Comparison of ENCODE assay signal across 22 cellular contexts in the genomic region with DNA sequence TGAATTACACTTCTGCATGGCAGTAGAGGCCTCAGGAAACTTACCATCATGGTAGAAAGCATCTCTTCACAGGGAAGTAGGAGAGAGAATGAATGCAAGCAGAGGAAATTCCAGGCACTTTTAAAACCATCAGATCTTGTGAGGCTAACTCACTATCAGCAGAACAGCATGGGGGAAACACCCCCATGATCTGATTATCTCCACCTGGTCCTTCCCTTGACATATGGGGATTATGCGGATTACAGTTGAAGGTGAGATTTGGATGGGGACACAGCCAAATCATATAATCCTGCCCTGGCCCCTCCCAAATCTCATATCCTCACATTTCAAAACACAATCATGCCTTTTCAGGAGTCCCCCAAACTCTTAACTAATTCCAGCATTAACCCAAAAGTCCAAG.
"Had no signal": no experiment of that assay in that cellular context is flagged by ENCODE, and none has a peak within 500 bp of the region (broad histone marks: within the 10 kb centered on the region; RNA-seq: fewer than 3 reads in every experiment).

No MANE protein-coding gene starts in this region.

- H3K4me1 ChIP-seq: left ventricle myocardium inferior, right atrium auricular region, right lobe of liver, stomach, testis, thyroid gland, transverse colon, upper lobe of left lung, vagina had no signal

- H3K4me3 ChIP-seq: left ventricle myocardium inferior, lung, mucosa of descending colon, ovary, right atrium auricular region, right lobe of liver, smooth muscle cell, stomach, testis, thyroid gland, transverse colon, upper lobe of left lung, vagina had no signal

- H3K4me3 Mint-ChIP-seq: naive thymus-derived CD4-positive, alpha-beta T cell; natural killer cell treated with Interleukin-12 subunit alpha and Interleukin-12 subunit beta and Interleukin-15 and Interleukin-18, amount 100 ng/mL, for 72 hours; stimulated activated naive B cell treated with anti-CD40 and anti-IgM and Interleukin-4, amounts not matched to agents 10 μg/mL and 1 μg/mL and 100 μg/mL, for 72 hours had no signal

- H3K27me3 Mint-ChIP-seq: naive thymus-derived CD4-positive, alpha-beta T cell; natural killer cell treated with Interleukin-12 subunit alpha and Interleukin-12 subunit beta and Interleukin-15 and Interleukin-18, amount 100 ng/mL, for 72 hours; progenitor cell of endocrine pancreas; stimulated activated naive B cell treated with anti-CD40 and anti-IgM and Interleukin-4, amounts not matched to agents 10 μg/mL and 1 μg/mL and 100 μg/mL, for 72 hours had no signal

- H3K27me3 ChIP-seq: ovary, right atrium auricular region, right lobe of liver, stomach, testis, thyroid gland, transverse colon, upper lobe of left lung, vagina had no signal

- H3K27ac Mint-ChIP-seq: naive thymus-derived CD4-positive, alpha-beta T cell; natural killer cell treated with Interleukin-12 subunit alpha and Interleukin-12 subunit beta and Interleukin-15 and Interleukin-18, amount 100 ng/mL, for 72 hours; progenitor cell of endocrine pancreas; stimulated activated naive B cell treated with anti-CD40 and anti-IgM and Interleukin-4, amounts not matched to agents 10 μg/mL and 1 μg/mL and 100 μg/mL, for 72 hours had no signal

- H3K36me3 Mint-ChIP-seq: naive thymus-derived CD4-positive, alpha-beta T cell; stimulated activated naive B cell treated with anti-CD40 and anti-IgM and Interleukin-4, amounts not matched to agents 10 μg/mL and 1 μg/mL and 100 μg/mL, for 72 hours had no signal

- H3K4me1 Mint-ChIP-seq: naive thymus-derived CD4-positive, alpha-beta T cell; stimulated activated naive B cell treated with anti-CD40 and anti-IgM and Interleukin-4, amounts not matched to agents 10 μg/mL and 1 μg/mL and 100 μg/mL, for 72 hours had no signal

- H3K27ac ChIP-seq: left ventricle myocardium inferior, ovary, right atrium auricular region, right lobe of liver, stomach, testis, thyroid gland, transverse colon, upper lobe of left lung, vagina had no signal

- H3K36me3 ChIP-seq: left ventricle myocardium inferior, ovary, right atrium auricular region, right lobe of liver, stomach, thyroid gland, transverse colon, upper lobe of left lung, vagina had no signal

- DNase-seq: islet precursor cell; left ventricle myocardium inferior; midbrain; mucosa of descending colon; naive thymus-derived CD4-positive, alpha-beta T cell; ovary; right lobe of liver; stimulated activated CD4-positive, alpha-beta T cell treated with anti-CD3 and anti-CD28 coated beads, Interleukin-1b, Interleukin-23, amount 100 ng/mL, for 48 hours; stimulated activated CD4-positive, alpha-beta T cell treated with anti-CD3 and anti-CD28 coated beads, Interleukin-4, amount 100 ng/mL, for 1 hour; stimulated activated naive B cell treated with anti-CD40 and anti-IgM and Interleukin-4, amounts not matched to agents 10 μg/mL and 1 μg/mL and 100 μg/mL, for 72 hours; stimulated activated naive CD8-positive, alpha-beta T cell treated with anti-CD3 and anti-CD28 coated beads, Interleukin-15, Interleukin-2, amounts not matched to agents 100 U/mL and 50 U/mL, for 24 hours; stomach; testis; thyroid gland; transverse colon; upper lobe of left lung had no signal

- ATAC-seq: mucosa of descending colon; naive thymus-derived CD4-positive, alpha-beta T cell; natural killer cell treated with Interleukin-12 subunit alpha and Interleukin-12 subunit beta and Interleukin-15 and Interleukin-18, amount 100 ng/mL, for 72 hours; right lobe of liver; stimulated activated naive B cell treated with anti-CD40 and anti-IgM and Interleukin-4, amounts not matched to agents 10 μg/mL and 1 μg/mL and 100 μg/mL, for 72 hours; stimulated activated naive CD8-positive, alpha-beta T cell treated with anti-CD3 and anti-CD28 coated beads, Interleukin-15, Interleukin-2, amounts not matched to agents 100 U/mL and 50 U/mL, for 24 hours had no signal

- H3K9me3 ChIP-seq: left ventricle myocardium inferior, mucosa of descending colon, ovary, right atrium auricular region, right lobe of liver, stomach, testis, thyroid gland, transverse colon, upper lobe of left lung, vagina had no signal
